Comparison of ENCODE assay signal across 14 cellular contexts in genomic region chr11:24709928-24710565, GRCh38.
DNase-seq lines count a peak whose midpoint lies in the region; ATAC-seq lines count a peak whose summit lies in the region.
"Had no signal": no experiment of that assay in that cellular context is flagged by ENCODE, and none has a peak within 500 bp of the region (broad histone marks: within the 10 kb centered on the region; RNA-seq: fewer than 3 reads in every experiment).

No MANE protein-coding gene starts in this region.

- ATAC-seq in left lobe of liver, result peak; percentile 71
- no peak for ATAC-seq in GM19463 (IDR thresholded peaks at IDR 0.05; ENCODE audit: unreplicated experiment)
- ATAC-seq: GM12878 had no signal

- DNase-seq in NCI-H1417 (lab: John Stamatoyannopoulos, UW), result peak in 2 of 3 experiments; percentile 11 to 48
- DNase-seq in NCI-H1417 treated with DMSO at 0.1 percent for 48 hours (lab: John Stamatoyannopoulos, UW), result no peak
- peak; percentile 18 for DNase-seq in DMS79 treated with DMSO at 0.1 percent for 48 hours (lab: John Stamatoyannopoulos, UW)
- peak; percentile 15 for DNase-seq in NCI-H69 (lab: John Stamatoyannopoulos, UW)
- DNase-seq in left lobe of liver (ENCODE audit: low spot score), result no peak
- DNase-seq in NCI-H2029 (lab: John Stamatoyannopoulos, UW), result no peak
- no peak for DNase-seq in COLO829 (ENCODE audit: low spot score)
- DNase-seq: AML-193; CD8-positive, alpha-beta memory T cell; DMS53; GM23248; H7 had no signal

Comparison
In these comparisons a context has a peak if more than half of its experiments do, and no peak if none do; other contexts are left out.
1. DNase-seq: peak in NCI-H1417 (2 of 3), DMS79 treated with DMSO at 0.1 percent for 48 hours (single experiment) and NCI-H69 (single experiment); none in NCI-H1417 treated with DMSO at 0.1 percent for 48 hours (single experiment), left lobe of liver (single experiment), NCI-H2029 (single experiment) and COLO829 (single experiment).